Comparison of ENCODE assay signal across 9 cellular contexts in the genomic region with DNA sequence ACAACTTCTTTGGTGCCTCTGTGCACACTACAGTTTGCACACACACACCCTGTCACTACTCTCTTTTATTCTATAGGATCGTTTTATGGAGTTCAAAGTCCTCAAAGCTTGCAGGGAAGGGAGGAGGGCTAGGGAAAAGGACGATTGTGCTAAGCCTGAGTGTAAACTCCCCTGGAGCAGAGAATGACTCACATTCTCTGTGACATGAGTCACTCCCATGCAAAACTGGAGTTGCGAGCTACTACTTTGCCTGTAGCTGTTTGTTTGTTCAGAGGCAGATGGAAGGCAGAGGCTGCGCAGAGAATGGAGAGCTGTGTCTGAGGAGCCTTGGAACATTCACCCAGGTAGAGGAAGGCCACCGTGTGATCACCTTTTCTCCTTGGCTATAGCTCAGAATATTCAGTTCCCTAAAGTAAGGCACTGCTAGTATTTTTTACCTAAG.
DNase-seq lines count a peak whose midpoint lies in the region; ATAC-seq and TF ChIP-seq lines count a peak whose summit lies in the region.
"Had no signal": no experiment of that assay in that cellular context is flagged by ENCODE, and none has a peak within 500 bp of the region (broad histone marks: within the 10 kb centered on the region; RNA-seq: fewer than 3 reads in every experiment).

No MANE protein-coding gene starts in this region.

- H3K9me3 ChIP-seq in IMR-90 (ENCODE audit: control insufficient read depth, insufficient read depth, low read length) (no peaks in the 10 kb centered on the region), SK-N-SH (no peaks in the 10 kb centered on the region)

- no CpG with 5 or more reads among the region's 5 CpGs for WGBS in IMR-90 (ENCODE audit: extremely low coverage in 2 of 2, insufficient read length in 1 of 2), 2 experiments
- WGBS in SK-N-SH (ENCODE audit: low lambda C conversion rate) = 4% methylated on average over 5 of the region's 5 CpGs

- no peak overlapping the region for H2AK9ac ChIP-seq in IMR-90 (replicated peaks; ENCODE audit: low read depth, low read length, poor library complexity)

- BruUV-seq in IMR-90 (replicated peaks; lab: Mats Ljungman, UMichigan) = no TSS peak

- H3K14ac ChIP-seq in IMR-90 (replicated peaks; ENCODE audit: low read depth, low read length) = no peak overlapping the region; the same call in 1 of the 2 replicates

- H4K20me1 ChIP-seq in IMR-90 (ENCODE audit: insufficient read depth, low read length) (no peaks in the 10 kb centered on the region), SK-N-SH (ENCODE audit: insufficient read depth) (no peaks in the 10 kb centered on the region)

- TF ChIP-seq POLR2A in IMR-90 (IDR thresholded peaks at IDR 0.05; ENCODE audit: low read depth, low read length) = no peak

- TF ChIP-seq EP300 in SK-N-SH (IDR thresholded peaks at IDR 0.05; ENCODE audit: borderline replicate concordance in 1 of 2, low read depth in 1 of 2, low read length in 1 of 2) = peak in 1 of 2 experiments; percentile 61; a peak in 1 of 4 replicates

- POLR2A ChIA-PET in IMR-90 (lab: Charles Lee; ENCODE audit: unreplicated experiment) (interaction anchor here (0.6 kb wide), 2 partner anchors 16 to 27 kb away, joined by 3 to 4 read pairs; no protein-coding TSS in a partner anchor), SK-N-SH (lab: Yijun Ruan, JAX) (no interaction called here)

- peak overlapping the region; percentile 68 for H2BK5ac ChIP-seq in IMR-90 (ENCODE audit: low read depth, low read length, poor library complexity, severe bottlenecking)

- no peak overlapping the region for H4K5ac ChIP-seq in IMR-90 (ENCODE audit: low read depth, low read length)

- no peaks in the 10 kb centered on the region for H3K79me2 ChIP-seq in SK-N-SH (ENCODE audit: insufficient read depth)

- H3K27ac ChIP-seq in IMR-90 (ENCODE audit: insufficient read depth, low read length) (peak overlapping the region; percentile 19; the same call in 1 of the 2 replicates), SK-N-SH (ENCODE audit: low read depth in 2 of 2, low read length in 1 of 2) (peak overlapping the region; percentile 43 to 67; a peak in 3 of 4 replicates), foreskin keratinocyte (no peak overlapping the region)
- H3K27ac ChIP-seq: C4-2B had no signal

- H3K79me1 ChIP-seq in IMR-90 (ENCODE audit: low read depth in 1 of 2, low read length in 2 of 2) = no peaks in the 10 kb centered on the region

- H3K36me3 Mint-ChIP-seq in activated T-helper 2 cell treated with anti-CD3 and anti-CD28 coated beads, Interferon-gamma antibody, Interleukin-2, Interleukin-4, amounts not matched to agents 10 μg/mL and 5 μg/mL and 100 μg/mL, durations not matched to agents 14 hours and 24 hours and 36 hours (ENCODE audit: low read depth) = no peaks in the 10 kb centered on the region

- H3K18ac ChIP-seq in IMR-90 (ENCODE audit: low read depth, low read length) = no peak overlapping the region

- H2AK5ac ChIP-seq in IMR-90 (ENCODE audit: low read depth, low read length) = no peak overlapping the region

- ATAC-seq in activated CD4-positive, CD25-positive, alpha-beta regulatory T cell treated with anti-CD3 and anti-CD28 coated beads, Interleukin-2, amount 50 U/mL, for 24 hours = peak; percentile 58 to 75
- ATAC-seq in IMR-90 (ENCODE audit: low read depth) = peak; percentile 98
- peak; percentile 100 for ATAC-seq in foreskin keratinocyte

- 0 out of 4 replicates have a peak overlapping the region, but pooled peaks of 1 of the 2 experiments have one; percentile 20 for H4K8ac ChIP-seq in IMR-90 (ENCODE audit: low read depth in 2 of 2, low read length in 2 of 2)

- H3K23ac ChIP-seq in IMR-90 (ENCODE audit: low read depth, low read length) = no peak overlapping the region

- H3K4me1 ChIP-seq in IMR-90 (ENCODE audit: control insufficient read depth, insufficient read depth, low read length) = peaks cover 13% of the 10 kb centered on the region
- peaks cover 1 to 7% of the 10 kb centered on the region in 2 experiments for H3K4me1 ChIP-seq in SK-N-SH (ENCODE audit: control insufficient read depth in 1 of 2, insufficient read depth in 2 of 2, low read depth in 1 of 2, low read length in 1 of 2)
- peaks cover 11% of the 10 kb centered on the region for H3K4me1 ChIP-seq in foreskin keratinocyte

- no peak overlapping the region for H3K27ac Mint-ChIP-seq in activated T-helper 2 cell treated with anti-CD3 and anti-CD28 coated beads, Interferon-gamma antibody, Interleukin-2, Interleukin-4, amounts not matched to agents 10 μg/mL and 5 μg/mL and 100 μg/mL, durations not matched to agents 14 hours and 24 hours and 36 hours

- peaks cover 12% of the 10 kb centered on the region for H3K9me1 ChIP-seq in IMR-90 (ENCODE audit: insufficient read depth, low read length)

- H3K4me3 ChIP-seq in IMR-90 (ENCODE audit: insufficient read depth, low read depth, low read length) (no peak overlapping the region), SK-N-SH (ENCODE audit: low read depth in 2 of 2, low read length in 1 of 2) (peak overlapping the region; percentile 25 to 28; a peak in 2 of 4 replicates)

- H3K9ac ChIP-seq in IMR-90 (ENCODE audit: low read depth, low read length) = no peak overlapping the region
- peak overlapping the region; percentile 46; the same call in 1 of the 2 replicates for H3K9ac ChIP-seq in SK-N-SH

- no peak for DNase-seq in activated CD4-positive, CD25-positive, alpha-beta regulatory T cell (lab: John Stamatoyannopoulos, UW)
- peak; percentile 96 for DNase-seq in GOT3 (lab: John Stamatoyannopoulos, UW)
- peak; percentile 94 for DNase-seq in IMR-90
- DNase-seq in SK-N-SH = no peak
- peak; percentile 73 to 88 for DNase-seq in foreskin keratinocyte
- DNase-seq in pons (ENCODE audit: low spot score) = peak; percentile 55
- no peak for DNase-seq in activated T-helper 2 cell treated with anti-CD3 and anti-CD28 coated beads, Interferon-gamma antibody, Interleukin-2, Interleukin-4, amounts not matched to agents 10 μg/mL and 5 μg/mL and 100 μg/mL, durations not matched to agents 14 hours and 24 hours and 36 hours (ENCODE audit: low spot score)

- dilution Hi-C loops in IMR-90 (cut with HindIII; ENCODE audit: low sequenced_read_pairs, unreplicated experiment) = no loop called here

- H3K4me3 Mint-ChIP-seq in activated T-helper 2 cell treated with anti-CD3 and anti-CD28 coated beads, Interferon-gamma antibody, Interleukin-2, Interleukin-4, amounts not matched to agents 10 μg/mL and 5 μg/mL and 100 μg/mL, durations not matched to agents 14 hours and 24 hours and 36 hours (ENCODE audit: low read depth) = no peak overlapping the region

- H3K9me3 Mint-ChIP-seq in activated T-helper 2 cell treated with anti-CD3 and anti-CD28 coated beads, Interferon-gamma antibody, Interleukin-2, Interleukin-4, amounts not matched to agents 10 μg/mL and 5 μg/mL and 100 μg/mL, durations not matched to agents 14 hours and 24 hours and 36 hours = no peaks in the 10 kb centered on the region

- CTCF ChIA-PET in IMR-90 (lab: Yijun Ruan, JAX) (interaction anchor here (0.7 to 1.3 kb wide), 8 partner anchors 31 to 1162 kb away, joined by 3 to 4 read pairs (median 3); no protein-coding TSS in a partner anchor), SK-N-SH (lab: Yijun Ruan, JAX) (interaction anchor here (1.3 to 2.6 kb wide), 2 partner anchors 32 to 203 kb away, joined by 3 to 11 read pairs; no protein-coding TSS in a partner anchor)

- H2AFZ ChIP-seq in IMR-90 (replicated peaks; ENCODE audit: low read length, poor library complexity) (no peak overlapping the region), SK-N-SH (ENCODE audit: low read depth) (no peak overlapping the region; the same call in 1 of the 2 replicates)

- no peak overlapping the region for H2BK15ac ChIP-seq in IMR-90 (ENCODE audit: low read depth, low read length)

- H3K4me2 ChIP-seq in IMR-90 (ENCODE audit: low read depth, low read length) (peak overlapping the region; percentile 76), SK-N-SH (peak overlapping the region; percentile 71)

- H3K4ac ChIP-seq in IMR-90 (ENCODE audit: low read depth, low read length) = no peak overlapping the region; the same call in 1 of the 2 replicates

- H3K27me3 ChIP-seq in IMR-90 (ENCODE audit: control insufficient read depth, insufficient read depth, low read length) (no peaks in the 10 kb centered on the region), SK-N-SH (ENCODE audit: insufficient read depth) (no peaks in the 10 kb centered on the region), foreskin keratinocyte (no peaks in the 10 kb centered on the region)

- H3K9me2 ChIP-seq in SK-N-SH = no peaks in the 10 kb centered on the region

- peak overlapping the region; percentile 94 for H2BK120ac ChIP-seq in IMR-90 (ENCODE audit: low read depth, low read length)

- peaks cover 12% of the 10 kb centered on the region for H3K4me1 Mint-ChIP-seq in activated T-helper 2 cell treated with anti-CD3 and anti-CD28 coated beads, Interferon-gamma antibody, Interleukin-2, Interleukin-4, amounts not matched to agents 10 μg/mL and 5 μg/mL and 100 μg/mL, durations not matched to agents 14 hours and 24 hours and 36 hours (ENCODE audit: low read depth)

- peak overlapping the region; percentile 73; the same call in 1 of the 2 replicates for H3K56ac ChIP-seq in IMR-90 (ENCODE audit: extremely low read depth, insufficient read depth, low read length)

- TF ChIP-seq RAD21 in IMR-90 (IDR thresholded peaks at IDR 0.05; ENCODE audit: low read length) (no peak; the same call in 1 of the 2 replicates), SK-N-SH (IDR thresholded peaks at IDR 0.05; ENCODE audit: low read length) (no peak)

- peaks cover 7% of the 10 kb centered on the region for H3F3A ChIP-seq in SK-N-SH (replicated peaks; ENCODE audit: insufficient read depth)

- intact Hi-C loops in IMR-90 (cut with micrococcal nuclease) = no loop called here
- intact Hi-C loops in activated T-helper 2 cell treated with anti-CD3 and anti-CD28 coated beads, Interferon-gamma antibody, Interleukin-2, Interleukin-4, amounts not matched to agents 10 μg/mL and 5 μg/mL and 100 μg/mL, durations not matched to agents 14 hours and 24 hours and 36 hours (cut with micrococcal nuclease) = loop anchor here (2.0 kb wide), 1 partner anchor 15 kb away; no protein-coding TSS in a partner anchor

- H2BK20ac ChIP-seq in IMR-90 (ENCODE audit: low read depth, low read length) = peak overlapping the region; percentile 67; the same call in 1 of the 2 replicates

- TF ChIP-seq CTCF in IMR-90 (conservative IDR thresholded peaks at IDR 0.05; ENCODE audit: low read depth, low read length) (no peak), SK-N-SH (IDR thresholded peaks at IDR 0.05) (no peak), foreskin keratinocyte (conservative IDR thresholded peaks at IDR 0.05) (no peak)

- in situ Hi-C loops in IMR-90 (cut with MboI; ENCODE audit: low sequenced_read_pairs) = no loop called here

- H3K36me3 ChIP-seq in IMR-90 (ENCODE audit: control insufficient read depth, insufficient read depth, low read length) (no peaks in the 10 kb centered on the region), SK-N-SH (replicated peaks in 1 of 2; ENCODE audit: control insufficient read depth in 1 of 2, insufficient read depth in 2 of 2, low read length in 1 of 2) (no peaks in the 10 kb centered on the region)

- H3K27me3 Mint-ChIP-seq in activated T-helper 2 cell treated with anti-CD3 and anti-CD28 coated beads, Interferon-gamma antibody, Interleukin-2, Interleukin-4, amounts not matched to agents 10 μg/mL and 5 μg/mL and 100 μg/mL, durations not matched to agents 14 hours and 24 hours and 36 hours (ENCODE audit: low read depth) = peaks cover 47% of the 10 kb centered on the region

- H4K91ac ChIP-seq in IMR-90 (ENCODE audit: insufficient read depth, low read depth, low read length) = 0 out of 2 replicates have a peak overlapping the region, but pooled peaks have one; percentile 18

Comparison
In these comparisons a context has a peak if more than half of its experiments do, and no peak if none do; other contexts are left out.
1. DNase-seq: peak in GOT3 (single experiment), IMR-90 (single experiment), foreskin keratinocyte (2 of 2) and pons (single experiment); none in activated CD4-positive, CD25-positive, alpha-beta regulatory T cell (0 of 4), SK-N-SH (single experiment) and activated T-helper 2 cell treated with anti-CD3 and anti-CD28 coated beads, Interferon-gamma antibody, Interleukin-2, Interleukin-4, amounts not matched to agents 10 μg/mL and 5 μg/mL and 100 μg/mL, durations not matched to agents 14 hours and 24 hours and 36 hours (single experiment).
2. Peak in every context shown above with its lines, with median percentiles within 50 percentile points of each other: ATAC-seq.